ENCODE assay signal across 1 cellular context in the genomic region with DNA sequence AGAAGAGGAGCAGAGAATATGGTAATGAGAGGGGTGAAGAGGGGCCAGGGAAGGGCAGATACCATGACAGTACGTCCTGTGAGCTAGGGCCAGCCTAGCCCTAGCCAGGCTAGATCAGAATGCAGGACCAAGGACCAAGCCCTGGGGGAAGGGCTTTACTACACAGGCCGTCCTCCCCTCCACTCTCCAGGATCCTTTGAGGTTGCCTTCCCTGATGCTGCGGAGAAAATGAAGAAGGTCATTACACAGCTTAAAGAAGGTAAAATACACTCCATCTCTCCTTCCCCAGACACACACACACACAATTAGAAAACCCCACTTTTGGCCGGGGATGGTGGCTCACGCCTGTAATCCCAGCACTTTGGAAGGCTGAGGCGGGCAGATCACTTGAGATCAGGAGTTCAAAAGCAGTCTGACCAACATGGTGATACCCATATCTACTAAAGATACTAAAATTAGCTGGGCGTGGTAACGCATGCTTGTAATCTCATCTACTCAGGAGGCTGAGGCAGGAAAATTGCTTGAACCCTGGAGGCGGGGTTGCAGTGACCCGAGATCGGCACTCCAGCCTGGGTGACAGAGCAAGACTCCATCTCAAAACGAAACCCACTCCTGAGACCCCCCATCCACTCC.
TF ChIP-seq lines count a peak whose summit lies in the region.

No MANE protein-coding gene starts in this region.

TF ChIP-seq in HCT116, 20 proteins besides CTCF, POLR2A, EP300 and RAD21:
- no peak for TF ChIP-seq JUND (IDR thresholded peaks at IDR 0.05)
- no peak for TF ChIP-seq POLR2AphosphoS5 (IDR thresholded peaks at IDR 0.05; ENCODE audit: low read depth, low read length)
- no peak for TF ChIP-seq CEBPB (IDR thresholded peaks at IDR 0.05; ENCODE audit: low read depth)
- TF ChIP-seq EGR1 (IDR thresholded peaks at IDR 0.05; ENCODE audit: low read depth): no peak
